Comparison of ENCODE assay signal across 21 cellular contexts in genomic region chr1:44908427-44908826, GRCh38.
DNase-seq lines count a peak whose midpoint lies in the region; ATAC-seq, FAIRE-seq and TF ChIP-seq lines count a peak whose summit lies in the region.
"Had no signal": no experiment of that assay in that cellular context is flagged by ENCODE, and none has a peak within 500 bp of the region (broad histone marks: within the 10 kb centered on the region; RNA-seq: fewer than 3 reads in every experiment).

No MANE protein-coding gene starts in this region.

- no peak for TF ChIP-seq POLR2A in K562 (conservative IDR thresholded peaks at IDR 0.05)

- peak overlapping the region; percentile 25 for H3K27ac Mint-ChIP-seq in Caco-2 (ENCODE audit: unreplicated experiment)
- peak overlapping the region; percentile 5 for H3K27ac Mint-ChIP-seq in mesothelial cell of epicardium
- H3K27ac Mint-ChIP-seq in stimulated activated effector memory CD8-positive, alpha-beta T cell treated with anti-CD3 and anti-CD28 coated beads, Interleukin-12 subunit alpha, Interleukin-12 subunit beta, amount 100 ng/mL, for 72 hours, result peak overlapping the region; percentile 0
- H3K27ac Mint-ChIP-seq: B cell; CD4-positive, alpha-beta T cell; GM23338; H9 had no signal

- H3K4me2 ChIP-seq in K562 (ENCODE audit: insufficient read depth, low read length), result no peak overlapping the region
- H3K4me2 ChIP-seq: GM23338 had no signal

- no peak for DNase-seq in Caco-2
- DNase-seq in K562 (ENCODE audit: extremely low read depth in 1 of 4, low spot score in 3 of 4), result no peak
- no peak for DNase-seq in mesothelial cell of epicardium (ENCODE audit: low spot score in 2 of 2, unreplicated experiment in 2 of 2)
- DNase-seq in stimulated activated effector memory CD8-positive, alpha-beta T cell treated with anti-CD3 and anti-CD28 coated beads, Interleukin-12 subunit alpha, Interleukin-12 subunit beta, amount 100 ng/mL, for 72 hours (ENCODE audit: low spot score in 2 of 2), result no peak
- DNase-seq in NCI-H226, result no peak
- DNase-seq: C1 segment of cervical spinal cord; CD4-positive, alpha-beta T cell; DMS153; DMS79 treated with DMSO at 0.1 percent for 48 hours; EL; H9 had no signal

- no peak for FAIRE-seq in K562 (lab: Jason Lieb, UNC)
- FAIRE-seq: D721Med, G401.6, GM12891, HepG2, HTR-8/SVneo had no signal

- H3K27me3 Mint-ChIP-seq in Caco-2 (ENCODE audit: insufficient read depth, unreplicated experiment), result no peaks in the 10 kb centered on the region
- H3K27me3 Mint-ChIP-seq in mesothelial cell of epicardium (ENCODE audit: low read depth), result no peaks in the 10 kb centered on the region
- H3K27me3 Mint-ChIP-seq: B cell; CD4-positive, alpha-beta T cell had no signal

- H3K27me3 ChIP-seq in Caco-2 (replicated peaks; ENCODE audit: control insufficient read depth, insufficient read depth, low read length) (no peaks in the 10 kb centered on the region), K562 (ENCODE audit: control insufficient read depth in 2 of 2, insufficient read depth in 2 of 2, low read length in 2 of 2) (no peaks in the 10 kb centered on the region)

- peaks cover 3% of the 10 kb centered on the region for H3K9me1 ChIP-seq in K562 (ENCODE audit: control insufficient read depth, insufficient read depth, low read length)

- peak overlapping the region; percentile 25; the same call in 1 of the 3 replicates for H3K27ac ChIP-seq in K562 (ENCODE audit: extremely low read depth, low read depth, low read length)

- H3K9me3 Mint-ChIP-seq in Caco-2 (ENCODE audit: unreplicated experiment) (no peaks in the 10 kb centered on the region), mesothelial cell of epicardium (no peaks in the 10 kb centered on the region)
- no peaks in the 10 kb centered on the region for H3K9me3 Mint-ChIP-seq in stimulated activated effector memory CD8-positive, alpha-beta T cell treated with anti-CD3 and anti-CD28 coated beads, Interleukin-12 subunit alpha, Interleukin-12 subunit beta, amount 100 ng/mL, for 72 hours
- H3K9me3 Mint-ChIP-seq: GM23338, H9 had no signal

- BruUV-seq in Caco-2 (replicated peaks; lab: Mats Ljungman, UMichigan) (no TSS peak), K562 (replicated peaks; lab: Mats Ljungman, UMichigan) (no TSS peak)

- no peak for TF ChIP-seq EP300 in K562 (IDR thresholded peaks at IDR 0.05; ENCODE audit: low read length)

- H3K4me3 Mint-ChIP-seq in Caco-2 (ENCODE audit: unreplicated experiment) (no peak overlapping the region), mesothelial cell of epicardium (no peak overlapping the region)
- no peak overlapping the region for H3K4me3 Mint-ChIP-seq in stimulated activated effector memory CD8-positive, alpha-beta T cell treated with anti-CD3 and anti-CD28 coated beads, Interleukin-12 subunit alpha, Interleukin-12 subunit beta, amount 100 ng/mL, for 72 hours
- H3K4me3 Mint-ChIP-seq: B cell; CD4-positive, alpha-beta T cell; GM23338; H9 had no signal

- peaks cover 5% of the 10 kb centered on the region; the same call in 1 of the 2 replicates for H4K20me1 ChIP-seq in K562 (replicated peaks; ENCODE audit: control insufficient read depth, insufficient read depth, low read length)

- H3K36me3 Mint-ChIP-seq in Caco-2 (ENCODE audit: insufficient read depth, unreplicated experiment) (no peaks in the 10 kb centered on the region), mesothelial cell of epicardium (peaks cover under 1% of the 10 kb centered on the region)
- peaks cover 10% of the 10 kb centered on the region for H3K36me3 Mint-ChIP-seq in stimulated activated effector memory CD8-positive, alpha-beta T cell treated with anti-CD3 and anti-CD28 coated beads, Interleukin-12 subunit alpha, Interleukin-12 subunit beta, amount 100 ng/mL, for 72 hours

- intact Hi-C loops in Caco-2 (cut with micrococcal nuclease; ENCODE audit: unreplicated experiment), result no loop called here
- intact Hi-C loops in K562 (cut with micrococcal nuclease), result no loop called here

- CTCF ChIA-PET in Caco-2 (lab: Charles Lee) (no interaction called here), K562 (lab: Yijun Ruan, JAX; ENCODE audit: low intra/inter-chr PET ratio) (no interaction called here)

- ATAC-seq in K562 (peak; percentile 16; the same call in 1 of the 3 replicates), GM19351 (IDR thresholded peaks at IDR 0.05; ENCODE audit: unreplicated experiment) (no peak), GM19455 (IDR thresholded peaks at IDR 0.05; ENCODE audit: unreplicated experiment) (no peak), GM18868 (IDR thresholded peaks at IDR 0.05; ENCODE audit: unreplicated experiment) (no peak)
- ATAC-seq in stimulated activated effector memory CD8-positive, alpha-beta T cell treated with anti-CD3 and anti-CD28 coated beads, Interleukin-12 subunit alpha, Interleukin-12 subunit beta, amount 100 ng/mL, for 72 hours, result no peak
- ATAC-seq: GM23338, HepG2 had no signal

- H3K9ac ChIP-seq in K562 (ENCODE audit: insufficient read depth in 1 of 2, low read depth in 2 of 2, low read length in 2 of 2), result no peak overlapping the region

- POLR2A ChIA-PET in Caco-2 (lab: Charles Lee) (no interaction called here), K562 (lab: Yijun Ruan, JAX) (interaction anchor here (0.6 to 3.4 kb wide), 6 partner anchors 10 to 132 kb away, joined by 3 to 22 read pairs (median 4); partner anchors contain the start of gene RPS8)

- H3K4me3 ChIP-seq in Caco-2 (ENCODE audit: low read depth, low read length), result no peak overlapping the region
- H3K4me3 ChIP-seq in K562, result no peak overlapping the region
- H3K4me3 ChIP-seq: GM23338 had no signal

- TF ChIP-seq CTCF in Caco-2 (IDR thresholded peaks at IDR 0.05; ENCODE audit: insufficient read depth in 1 of 2, low read depth in 1 of 2, low read length in 1 of 2, severe bottlenecking in 1 of 2, unreplicated experiment in 1 of 2) (no peak), K562 (IDR thresholded peaks at IDR 0.05 in 2 of 3, conservative IDR thresholded peaks at IDR 0.05 in 1 of 3; ENCODE audit: insufficient read depth in 2 of 3, low read depth in 1 of 3, low read length in 3 of 3) (no peak), mesothelial cell of epicardium (IDR thresholded peaks at IDR 0.05; ENCODE audit: unreplicated experiment) (no peak)

- H3K36me3 ChIP-seq in Caco-2 (ENCODE audit: control insufficient read depth, insufficient read depth, low read length) (no peaks in the 10 kb centered on the region), K562 (ENCODE audit: control insufficient read depth, insufficient read depth, low read length) (peaks cover 32% of the 10 kb centered on the region)

- in situ Hi-C loops in K562 (cut with MboI), result no loop called here

- H3K4me1 Mint-ChIP-seq in Caco-2 (ENCODE audit: low read depth, unreplicated experiment) (peaks cover 10% of the 10 kb centered on the region), mesothelial cell of epicardium (peaks cover 14% of the 10 kb centered on the region)
- no peaks in the 10 kb centered on the region for H3K4me1 Mint-ChIP-seq in stimulated activated effector memory CD8-positive, alpha-beta T cell treated with anti-CD3 and anti-CD28 coated beads, Interleukin-12 subunit alpha, Interleukin-12 subunit beta, amount 100 ng/mL, for 72 hours
- H3K4me1 Mint-ChIP-seq: B cell, GM23338, H9 had no signal

- 6% methylated on average over 1 of the region's 1 CpG for WGBS in K562 (ENCODE audit: insufficient coverage, low coverage, missing lambda C conversion rate)

- no peak overlapping the region for H2AFZ ChIP-seq in K562 (ENCODE audit: low read depth, low read length)
- H2AFZ ChIP-seq: GM23338 had no signal

- H3K79me2 ChIP-seq in K562 (ENCODE audit: control insufficient read depth, insufficient read depth, low read length), result no peaks in the 10 kb centered on the region

- no peak for TF ChIP-seq RAD21 in K562 (CRISPR knock-in tag; conservative IDR thresholded peaks at IDR 0.05 in 1 of 2, IDR thresholded peaks at IDR 0.05 in 1 of 2)

- no peaks in the 10 kb centered on the region for H3K4me1 ChIP-seq in Caco-2
- H3K4me1 ChIP-seq in K562 (replicated peaks in 1 of 2; ENCODE audit: control insufficient read depth in 2 of 2, insufficient read depth in 2 of 2, low read length in 2 of 2), result peaks cover 9 to 13% of the 10 kb centered on the region in 2 experiments; a peak in 3 of 5 replicates

- H3K9me3 ChIP-seq in Caco-2 (no peaks in the 10 kb centered on the region), K562 (replicated peaks; ENCODE audit: control insufficient read depth, insufficient read depth, low read depth, low read length) (no peaks in the 10 kb centered on the region)

TF ChIP-seq in K562, 482 proteins besides CTCF, POLR2A, EP300 and RAD21 (continues in another document):
- TF ChIP-seq ZNF507 (tag; conservative IDR thresholded peaks at IDR 0.05) (no peak), ASH1L (IDR thresholded peaks at IDR 0.05; ENCODE audit: borderline replicate concordance, low read depth, partially characterized antibody) (no peak), RBFOX2 (IDR thresholded peaks at IDR 0.05; ENCODE audit: low read depth, low read length) (no peak), ARID4B (CRISPR knock-in tag; IDR thresholded peaks at IDR 0.05) (no peak), CBFA2T3 (IDR thresholded peaks at IDR 0.05) (peak; percentile 52; the same call in 1 of the 2 replicates)
